In the genomic region with DNA sequence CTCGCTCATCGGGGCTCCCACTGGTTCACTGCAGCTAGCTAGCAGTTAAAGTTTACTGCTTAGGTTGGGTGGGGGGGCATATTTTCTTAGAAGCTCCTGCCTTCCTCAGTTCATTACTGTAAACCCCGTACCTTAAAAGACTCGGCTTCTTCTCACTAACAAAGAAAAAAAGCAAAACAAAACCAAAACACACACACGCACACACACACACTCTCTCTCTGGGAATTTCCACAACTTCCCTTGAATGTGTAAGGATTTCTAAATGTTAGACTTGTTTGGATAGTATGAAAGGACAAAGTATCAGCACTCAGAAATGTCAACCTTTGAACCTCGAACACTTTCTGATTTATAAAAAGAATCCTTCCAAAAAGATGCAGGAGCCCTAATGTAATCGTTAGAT, we compare ENCODE assay signal across 1 cellular context.
TF ChIP-seq lines count a peak whose summit lies in the region.

No MANE protein-coding gene starts in this region.

TF ChIP-seq in WTC11, 78 proteins besides CTCF, POLR2A, EP300 and RAD21 (continued from another document):
- TF ChIP-seq, protein P1, sequence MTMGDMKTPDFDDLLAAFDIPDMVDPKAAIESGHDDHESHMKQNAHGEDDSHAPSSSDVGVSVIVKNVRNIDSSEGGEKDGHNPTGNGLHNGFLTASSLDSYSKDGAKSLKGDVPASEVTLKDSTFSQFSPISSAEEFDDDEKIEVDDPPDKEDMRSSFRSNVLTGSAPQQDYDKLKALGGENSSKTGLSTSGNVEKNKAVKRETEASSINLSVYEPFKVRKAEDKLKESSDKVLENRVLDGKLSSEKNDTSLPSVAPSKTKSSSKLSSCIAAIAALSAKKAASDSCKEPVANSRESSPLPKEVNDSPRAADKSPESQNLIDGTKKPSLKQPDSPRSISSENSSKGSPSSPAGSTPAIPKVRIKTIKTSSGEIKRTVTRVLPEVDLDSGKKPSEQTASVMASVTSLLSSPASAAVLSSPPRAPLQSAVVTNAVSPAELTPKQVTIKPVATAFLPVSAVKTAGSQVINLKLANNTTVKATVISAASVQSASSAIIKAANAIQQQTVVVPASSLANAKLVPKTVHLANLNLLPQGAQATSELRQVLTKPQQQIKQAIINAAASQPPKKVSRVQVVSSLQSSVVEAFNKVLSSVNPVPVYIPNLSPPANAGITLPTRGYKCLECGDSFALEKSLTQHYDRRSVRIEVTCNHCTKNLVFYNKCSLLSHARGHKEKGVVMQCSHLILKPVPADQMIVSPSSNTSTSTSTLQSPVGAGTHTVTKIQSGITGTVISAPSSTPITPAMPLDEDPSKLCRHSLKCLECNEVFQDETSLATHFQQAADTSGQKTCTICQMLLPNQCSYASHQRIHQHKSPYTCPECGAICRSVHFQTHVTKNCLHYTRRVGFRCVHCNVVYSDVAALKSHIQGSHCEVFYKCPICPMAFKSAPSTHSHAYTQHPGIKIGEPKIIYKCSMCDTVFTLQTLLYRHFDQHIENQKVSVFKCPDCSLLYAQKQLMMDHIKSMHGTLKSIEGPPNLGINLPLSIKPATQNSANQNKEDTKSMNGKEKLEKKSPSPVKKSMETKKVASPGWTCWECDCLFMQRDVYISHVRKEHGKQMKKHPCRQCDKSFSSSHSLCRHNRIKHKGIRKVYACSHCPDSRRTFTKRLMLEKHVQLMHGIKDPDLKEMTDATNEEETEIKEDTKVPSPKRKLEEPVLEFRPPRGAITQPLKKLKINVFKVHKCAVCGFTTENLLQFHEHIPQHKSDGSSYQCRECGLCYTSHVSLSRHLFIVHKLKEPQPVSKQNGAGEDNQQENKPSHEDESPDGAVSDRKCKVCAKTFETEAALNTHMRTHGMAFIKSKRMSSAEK (CRISPR knock-in tag; IDR thresholded peaks at IDR 0.05; ENCODE audit: borderline replicate concordance), result no peak
